In the genomic region with DNA sequence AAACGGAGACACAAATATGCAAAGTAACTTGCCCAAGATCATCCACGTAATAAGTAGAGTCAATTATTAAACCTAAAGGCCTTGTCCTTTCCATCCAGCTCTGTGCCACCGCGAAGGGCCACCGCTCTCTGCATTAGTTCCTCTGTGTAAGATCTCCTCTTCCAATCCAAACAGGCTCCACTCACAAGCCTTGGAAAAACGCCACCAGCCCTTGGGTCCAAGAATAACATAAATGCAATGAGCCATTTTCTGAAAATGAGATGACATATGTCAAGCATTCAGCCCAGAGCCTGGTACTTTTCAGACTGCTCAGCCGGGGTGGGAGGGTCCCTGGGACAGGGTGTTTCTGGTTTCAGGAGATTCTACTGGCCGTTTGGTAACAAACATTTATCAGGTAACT, we compare ENCODE assay signal across 13 cellular contexts. TPM values are rescaled to one million over a fixed set of nuclear protein-coding genes. Genes with fewer than 3 reads are reported as not detected.
DNase-seq lines count a peak whose midpoint lies in the region; ATAC-seq and TF ChIP-seq lines count a peak whose summit lies in the region.
"Had no signal": no experiment of that assay in that cellular context is flagged by ENCODE, and none has a peak within 500 bp of the region (broad histone marks: within the 10 kb centered on the region; RNA-seq: fewer than 3 reads in every experiment).

No MANE protein-coding gene starts in this region.

- DNase-seq in A673 (ENCODE audit: low spot score) (peak; percentile 38), NCI-H1694 treated with DMSO at 0.1 percent for 48 hours (lab: John Stamatoyannopoulos, UW) (peak; percentile 90), dorsolateral prefrontal cortex (peak in 1 of 10 donors; percentile 60), memory B cell (ENCODE audit: low spot score in 2 of 2) (no peak), mucosa of gallbladder (ENCODE audit: low spot score) (no peak), amniotic stem cell (lab: John Stamatoyannopoulos, UW) (no peak), hippocampal formation (lab: John Stamatoyannopoulos, UW) (no peak)
- DNase-seq: activated CD4-positive, CD25-positive, alpha-beta regulatory T cell treated with anti-CD3 and anti-CD28 coated beads, Interleukin-2, amount 50 U/mL, for 72 hours; NCI-H510A; SIG-M5; stimulated activated CD4-positive, alpha-beta T cell treated with anti-CD3 and anti-CD28 coated beads, Interleukin-2, amount 100 ng/mL, for 48 hours had no signal

- CTCF ChIA-PET in A673 (lab: Charles Lee), result interaction anchor here (1.4 kb wide), 1 partner anchor 29 kb away, joined by 12 read pairs; no protein-coding TSS in a partner anchor

- H3K36me3 ChIP-seq in A673 (ENCODE audit: insufficient read depth, low read length, poor library complexity, severe bottlenecking), result no peaks in the 10 kb centered on the region

- H3K9me3 Mint-ChIP-seq in memory B cell, result no peaks in the 10 kb centered on the region

- no peak overlapping the region for H3K4me3 ChIP-seq in A673 (ENCODE audit: low read depth, low read length, poor library complexity, severe bottlenecking)
- no peak overlapping the region for H3K4me3 ChIP-seq in dorsolateral prefrontal cortex

- no peak for ATAC-seq in memory B cell (ENCODE audit: low read depth)
- ATAC-seq in HG03342 (IDR thresholded peaks at IDR 0.05; ENCODE audit: unreplicated experiment), result no peak

- intact Hi-C loops in A673 (cut with micrococcal nuclease; ENCODE audit: unreplicated experiment), result loop anchor here (1.0 to 2.0 kb wide), 2 partner anchors 59 to 215 kb away; no protein-coding TSS in a partner anchor
- intact Hi-C loops in dorsolateral prefrontal cortex (cut with DNase I), result no loop called here

- no peak overlapping the region for H3K4me3 Mint-ChIP-seq in memory B cell

- no peaks in the 10 kb centered on the region for H3K27me3 Mint-ChIP-seq in memory B cell

- no TSS peak for BruUV-seq in A673 (replicated peaks; lab: Mats Ljungman, UMichigan)

- peaks cover 75% of the 10 kb centered on the region for H3K4me1 ChIP-seq in A673 (ENCODE audit: insufficient read depth, low read length, poor library complexity, severe bottlenecking)

- TF ChIP-seq CTCF in A673 (conservative IDR thresholded peaks at IDR 0.05; ENCODE audit: low read depth, low read length), result no peak
- TF ChIP-seq CTCF in dorsolateral prefrontal cortex (IDR thresholded peaks at IDR 0.05 in 54 of 56, conservative IDR thresholded peaks at IDR 0.05 in 2 of 56; ENCODE audit: low read depth in 1 of 56, partially characterized antibody in 56 of 56), result no peak

- H3K27ac ChIP-seq in A673 (ENCODE audit: low read depth, low read length, poor library complexity, severe bottlenecking), result peak overlapping the region; percentile 89
- H3K27ac ChIP-seq in dorsolateral prefrontal cortex, result peak overlapping the region in 49 of 59 donors; percentile 7 to 91 (median 71)
- H3K27ac ChIP-seq: parathyroid adenoma had no signal

- POLR2A ChIA-PET in A673 (lab: Charles Lee; ENCODE audit: low non-redundant PET), result no interaction called here

- H3K27ac Mint-ChIP-seq in memory B cell, result peak overlapping the region; percentile 31

- no peaks in the 10 kb centered on the region for H3K27me3 ChIP-seq in A673 (replicated peaks; ENCODE audit: insufficient read depth, low read depth, low read length, poor library complexity)
- H3K27me3 ChIP-seq in dorsolateral prefrontal cortex, result no peaks in the 10 kb centered on the region

- H3K36me3 Mint-ChIP-seq in memory B cell, result peaks cover 17% of the 10 kb centered on the region

- no peaks in the 10 kb centered on the region for H3K9me3 ChIP-seq in A673 (ENCODE audit: low read depth, low read length, poor library complexity, severe bottlenecking)

- H3K4me1 Mint-ChIP-seq in memory B cell, result peaks cover 18% of the 10 kb centered on the region

RNA-seq across cellular contexts. Expression of a gene that starts 30.0 kb away (rescaled TPM):
- total RNA-seq in A673 (2021) (26.7 and 36.2 TPM in 2 replicates), dorsolateral prefrontal cortex (100 to 1,000 TPM in 58 of 120 experiments, 10 to 100 TPM in 62; 70.3 to 143 (median 98.7) TPM), mucosa of gallbladder (97.6 TPM)

Comparison
In these comparisons a context has a peak if more than half of its experiments do, and no peak if none do; other contexts are left out.
1. DNase-seq: peak in A673 (single experiment) and NCI-H1694 treated with DMSO at 0.1 percent for 48 hours (single experiment); none in memory B cell (0 of 2), mucosa of gallbladder (single experiment), amniotic stem cell (single experiment) and hippocampal formation (0 of 2).